15 cellular contexts compared by ENCODE assay signal in the genomic region with DNA sequence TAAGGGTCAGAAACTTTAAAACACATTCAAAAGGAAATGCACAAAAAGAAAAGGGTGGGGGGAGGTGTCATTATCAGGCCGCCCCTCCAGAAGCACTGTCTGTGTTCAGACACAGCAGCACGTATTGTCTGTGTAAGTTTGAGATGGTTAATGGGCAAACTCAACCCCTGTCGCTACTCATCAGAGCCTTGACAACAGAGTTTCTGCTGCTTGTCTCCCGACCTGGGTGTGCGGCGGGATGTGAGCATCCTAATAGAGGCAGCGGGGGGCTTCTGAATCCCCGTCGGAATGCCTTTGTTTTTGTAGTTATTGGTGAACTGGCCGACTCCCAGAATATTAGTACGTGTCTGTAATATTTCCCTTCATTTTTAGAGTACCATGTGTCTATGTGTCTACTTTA.
DNase-seq lines count a peak whose midpoint lies in the region; ATAC-seq and TF ChIP-seq lines count a peak whose summit lies in the region.
"Had no signal": no experiment of that assay in that cellular context is flagged by ENCODE, and none has a peak within 500 bp of the region (broad histone marks: within the 10 kb centered on the region; RNA-seq: fewer than 3 reads in every experiment).

No MANE protein-coding gene starts in this region.

- DNase-seq in HAP-1 (ENCODE audit: low spot score in 2 of 2) (peak; percentile 40 to 53), endodermal cell (no peak), neural progenitor cell (ENCODE audit: low spot score) (peak; percentile 71), heart right ventricle (no peak), esophagus muscularis mucosa (ENCODE audit: extremely low spot score) (no peak), HuH-7 (ENCODE audit: low spot score) (no peak), 8988T (no peak)
- DNase-seq: C1 segment of cervical spinal cord; Calu3; CD4-positive, alpha-beta T cell; DMS 273 treated with DMSO at 0.1 percent for 48 hours; HCEC 1CT had no signal

- H3K36me3 Mint-ChIP-seq in endodermal cell (ENCODE audit: low read depth) (peaks cover 34% of the 10 kb centered on the region), neural progenitor cell (peaks cover 54% of the 10 kb centered on the region)

- H2AFZ ChIP-seq in neural progenitor cell (replicated peaks): no peak overlapping the region

- H3K4me3 ChIP-seq in HAP-1 (no peak overlapping the region), endodermal cell (ENCODE audit: low read length) (no peak overlapping the region), neural progenitor cell (no peak overlapping the region), heart right ventricle (no peak overlapping the region), esophagus muscularis mucosa (no peak overlapping the region)
- H3K4me3 ChIP-seq: K562 had no signal

- TF ChIP-seq EP300 in esophagus muscularis mucosa (IDR thresholded peaks at IDR 0.05): no peak

- no peaks in the 10 kb centered on the region for H3K27me3 Mint-ChIP-seq in endodermal cell (ENCODE audit: insufficient read depth)
- H3K27me3 Mint-ChIP-seq in neural progenitor cell (ENCODE audit: insufficient read depth, low read depth): peaks cover 8% of the 10 kb centered on the region
- H3K27me3 Mint-ChIP-seq: B cell had no signal

- in situ Hi-C loops in HAP-1 (cut with MboI; ENCODE audit: low sequenced_read_pairs): no loop called here

- H3K27ac ChIP-seq in endodermal cell (ENCODE audit: low read depth, low read length) (peak overlapping the region; percentile 93), neural progenitor cell (no peak overlapping the region), heart right ventricle (no peak overlapping the region), esophagus muscularis mucosa (replicated peaks in 1 of 4) (no peak overlapping the region)
- H3K27ac ChIP-seq: HL-60 had no signal

- H3K4me1 ChIP-seq in HAP-1: peaks cover 15% of the 10 kb centered on the region
- no peaks in the 10 kb centered on the region for H3K4me1 ChIP-seq in endodermal cell (ENCODE audit: control insufficient read depth, insufficient read depth, low read length)
- H3K4me1 ChIP-seq in neural progenitor cell: peaks cover 12% of the 10 kb centered on the region
- no peaks in the 10 kb centered on the region for H3K4me1 ChIP-seq in heart right ventricle
- H3K4me1 ChIP-seq in esophagus muscularis mucosa: no peaks in the 10 kb centered on the region

- intact Hi-C loops in heart right ventricle (cut with DNase I) (no loop called here), esophagus muscularis mucosa (cut with DNase I) (no loop called here)

- H3K4me2 ChIP-seq in neural progenitor cell: peak overlapping the region; percentile 57

- H3K9ac ChIP-seq in endodermal cell (ENCODE audit: extremely low read depth, low read length, poor library complexity, severe bottlenecking): no peak overlapping the region
- H3K9ac ChIP-seq in neural progenitor cell: no peak overlapping the region

- H3K9me3 Mint-ChIP-seq in endodermal cell: no peaks in the 10 kb centered on the region
- peaks cover 20% of the 10 kb centered on the region for H3K9me3 Mint-ChIP-seq in neural progenitor cell
- H3K9me3 Mint-ChIP-seq: CD4-positive, alpha-beta T cell had no signal

- no peaks in the 10 kb centered on the region for H3K79me2 ChIP-seq in neural progenitor cell (ENCODE audit: low read depth)

- H3K36me3 ChIP-seq in HAP-1 (replicated peaks): peaks cover 9% of the 10 kb centered on the region
- peaks cover 24% of the 10 kb centered on the region for H3K36me3 ChIP-seq in endodermal cell (ENCODE audit: control insufficient read depth, insufficient read depth, low read length)
- H3K36me3 ChIP-seq in neural progenitor cell: peaks cover 11% of the 10 kb centered on the region
- no peaks in the 10 kb centered on the region for H3K36me3 ChIP-seq in heart right ventricle
- H3K36me3 ChIP-seq in esophagus muscularis mucosa: peaks cover 0 to 24% (median 4%) of the 10 kb centered on the region in 4 donors

- no peak for TF ChIP-seq POLR2A in esophagus muscularis mucosa (IDR thresholded peaks at IDR 0.05; ENCODE audit: low read depth)

- H3K27ac Mint-ChIP-seq in endodermal cell (no peak overlapping the region), neural progenitor cell (peak overlapping the region; percentile 35)
- H3K27ac Mint-ChIP-seq: B cell; CD4-positive, alpha-beta T cell had no signal

- ATAC-seq in heart right ventricle: no peak
- ATAC-seq: K562 had no signal

- no peaks in the 10 kb centered on the region for H3K27me3 ChIP-seq in HAP-1 (ENCODE audit: low read depth)
- no peaks in the 10 kb centered on the region for H3K27me3 ChIP-seq in endodermal cell (ENCODE audit: control insufficient read depth, insufficient read depth, low read length, poor library complexity, severe bottlenecking)
- peaks cover 15% of the 10 kb centered on the region for H3K27me3 ChIP-seq in neural progenitor cell
- H3K27me3 ChIP-seq in heart right ventricle: peaks cover 0 to 3% (median 0%) of the 10 kb centered on the region in 7 donors
- no peaks in the 10 kb centered on the region for H3K27me3 ChIP-seq in esophagus muscularis mucosa

- WGBS in endodermal cell (ENCODE audit: insufficient coverage in 1 of 2, insufficient read length in 1 of 2), 2 experiments: 71 to 76% methylated on average over 5 to 11 of the region's 11 CpGs
- whole genome bisulfite sequencing in heart right ventricle, 2 donors: 58 to 65% methylated on average over 11 of the region's 11 CpGs
- WGBS in esophagus muscularis mucosa: 89% methylated on average over 11 of the region's 11 CpGs

- H3K4me1 Mint-ChIP-seq in endodermal cell (peaks cover 8% of the 10 kb centered on the region), neural progenitor cell (peaks cover 30% of the 10 kb centered on the region)
- H3K4me1 Mint-ChIP-seq: B cell had no signal

- H3F3A ChIP-seq in neural progenitor cell (ENCODE audit: low read depth): peaks cover 16% of the 10 kb centered on the region

- no peak for TF ChIP-seq CTCF in endodermal cell (conservative IDR thresholded peaks at IDR 0.05)
- TF ChIP-seq CTCF in neural progenitor cell (IDR thresholded peaks at IDR 0.05): no peak
- TF ChIP-seq CTCF in heart right ventricle (IDR thresholded peaks at IDR 0.05): no peak
- TF ChIP-seq CTCF in esophagus muscularis mucosa (IDR thresholded peaks at IDR 0.05): no peak

- H3K9me3 ChIP-seq in HAP-1 (no peaks in the 10 kb centered on the region), endodermal cell (ENCODE audit: control insufficient read depth, low read length) (no peaks in the 10 kb centered on the region), neural progenitor cell (ENCODE audit: low read depth) (no peaks in the 10 kb centered on the region), heart right ventricle (peaks cover 0 to 12% (median 0%) of the 10 kb centered on the region in 11 donors), esophagus muscularis mucosa (no peaks in the 10 kb centered on the region)

- H4K20me1 ChIP-seq in neural progenitor cell (ENCODE audit: low read depth): peaks cover 62% of the 10 kb centered on the region

- H3K4me3 Mint-ChIP-seq in endodermal cell: no peak overlapping the region
- H3K4me3 Mint-ChIP-seq in neural progenitor cell: peak overlapping the region; percentile 69
- H3K4me3 Mint-ChIP-seq: B cell; CD4-positive, alpha-beta T cell had no signal

Comparison
In these comparisons a context has a peak if more than half of its experiments do, and no peak if none do; other contexts are left out.
1. DNase-seq: peak in HAP-1 (2 of 2) and neural progenitor cell (single experiment); none in endodermal cell (single experiment), heart right ventricle (0 of 2), esophagus muscularis mucosa (single experiment), HuH-7 (single experiment) and 8988T (single experiment).